ENCODE assay signal across 1 cellular context in genomic region chr5:173672891-173673290, GRCh38.
TF ChIP-seq lines count a peak whose summit lies in the region.

No MANE protein-coding gene starts in this region.

TF ChIP-seq in H1, 55 proteins besides CTCF, POLR2A, EP300 and RAD21:
- TF ChIP-seq KDM5A (IDR thresholded peaks at IDR 0.05; ENCODE audit: low read length) (no peak), PHF8 (conservative IDR thresholded peaks at IDR 0.05; ENCODE audit: low read depth, low read length) (no peak), CBX5 (IDR thresholded peaks at IDR 0.05; ENCODE audit: low read depth, low read length) (no peak), SRF (IDR thresholded peaks at IDR 0.05; ENCODE audit: low read depth, low read length) (no peak), EGR1 (IDR thresholded peaks at IDR 0.05; ENCODE audit: borderline replicate concordance, low read depth, low read length) (no peak), MAFK (IDR thresholded peaks at IDR 0.05; ENCODE audit: low read depth, low read length) (no peak), RFX5 (IDR thresholded peaks at IDR 0.05; ENCODE audit: borderline replicate concordance, low read depth, low read length) (no peak), CHD7 (IDR thresholded peaks at IDR 0.05; ENCODE audit: insufficient replicate concordance, low read length) (no peak), TCF12 (IDR thresholded peaks at IDR 0.05; ENCODE audit: low read depth, low read length) (no peak), POLR2AphosphoS5 (IDR thresholded peaks at IDR 0.05; ENCODE audit: low read depth, low read length) (no peak), RBBP5 (IDR thresholded peaks at IDR 0.05; ENCODE audit: borderline replicate concordance, low read depth, low read length) (no peak), SIRT6 (IDR thresholded peaks at IDR 0.05; ENCODE audit: low read length) (no peak), CHD1 (IDR thresholded peaks at IDR 0.05; ENCODE audit: low read depth, low read length) (no peak), CREB1 (IDR thresholded peaks at IDR 0.05) (no peak)
